20 cellular contexts compared by ENCODE assay signal in the genomic region with DNA sequence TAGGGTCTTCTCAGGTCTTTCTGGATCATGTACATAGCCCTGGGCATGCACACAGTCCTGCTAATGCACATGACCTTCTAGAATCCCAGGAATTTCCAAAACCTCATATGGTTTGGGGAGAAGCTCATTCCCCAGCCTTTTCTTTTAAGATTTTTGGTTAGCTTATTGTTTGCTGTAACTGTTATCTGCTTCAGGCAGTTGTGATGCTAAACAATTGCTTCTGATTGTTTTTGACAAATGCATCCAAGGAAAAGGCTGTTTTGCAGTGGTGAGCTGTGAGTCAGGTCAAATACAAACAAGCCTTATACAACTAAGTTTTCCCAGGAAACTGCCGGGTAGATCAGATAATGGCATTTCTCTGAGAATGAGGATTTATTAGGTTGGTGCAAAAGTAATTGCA.
"Had no signal": no experiment of that assay in that cellular context is flagged by ENCODE, and none has a peak within 500 bp of the region (broad histone marks: within the 10 kb centered on the region; RNA-seq: fewer than 3 reads in every experiment).

No MANE protein-coding gene starts in this region.

- H3K79me2 ChIP-seq: parathyroid adenoma had no signal

- H3K27ac ChIP-seq: colonic mucosa, hepatocyte, parathyroid adenoma, upper lobe of right lung had no signal

- H3K27me3 Mint-ChIP-seq: activated CD4-positive, alpha-beta memory T cell treated with anti-CD3 and anti-CD28 coated beads for 36 hours; activated CD4-positive, alpha-beta T cell treated with anti-CD3 and anti-CD28 coated beads for 36 hours; activated CD8-positive, alpha-beta memory T cell treated with anti-CD3 and anti-CD28 coated beads, Interleukin-2, amount 10 ng/mL, durations not matched to agents 7 days and 5 days; activated naive CD8-positive, alpha-beta T cell treated with anti-CD3 and anti-CD28 coated beads, Interleukin-2, amount 10 ng/mL, durations not matched to agents 7 days and 5 days; activated T-helper 17 cell treated with anti-CD3 and anti-CD28 coated beads, Interleukin-2, amount 50 U/mL, for 72 hours; brain; central memory CD8-positive, alpha-beta T cell had no signal

- H3K4me2 ChIP-seq: hepatocyte had no signal

- H3K4me1 ChIP-seq: colonic mucosa, parathyroid adenoma, upper lobe of right lung had no signal

- H3K4me1 Mint-ChIP-seq: brain, mesothelial cell of epicardium, nephron, WTC11 had no signal

- FAIRE-seq: endometrium, islet of Langerhans, TTC549 had no signal

- H3K4me3 Mint-ChIP-seq: activated CD4-positive, alpha-beta memory T cell treated with anti-CD3 and anti-CD28 coated beads for 36 hours; activated CD4-positive, alpha-beta T cell treated with anti-CD3 and anti-CD28 coated beads for 36 hours; activated CD8-positive, alpha-beta memory T cell treated with anti-CD3 and anti-CD28 coated beads, Interleukin-2, amount 10 ng/mL, durations not matched to agents 7 days and 5 days; activated naive CD8-positive, alpha-beta T cell treated with anti-CD3 and anti-CD28 coated beads, Interleukin-2, amount 10 ng/mL, durations not matched to agents 7 days and 5 days; activated T-helper 17 cell treated with anti-CD3 and anti-CD28 coated beads, Interleukin-2, amount 50 U/mL, for 72 hours; brain; central memory CD8-positive, alpha-beta T cell; mesothelial cell of epicardium; nephron; WTC11 had no signal

- H3K9me3 Mint-ChIP-seq: activated T-helper 17 cell treated with anti-CD3 and anti-CD28 coated beads, Interleukin-2, amount 50 U/mL, for 72 hours; central memory CD8-positive, alpha-beta T cell had no signal

- H3K9me3 ChIP-seq: colonic mucosa, upper lobe of right lung had no signal

- H3K27ac Mint-ChIP-seq: activated CD4-positive, alpha-beta memory T cell treated with anti-CD3 and anti-CD28 coated beads for 36 hours; activated CD4-positive, alpha-beta T cell treated with anti-CD3 and anti-CD28 coated beads for 36 hours; activated CD8-positive, alpha-beta memory T cell treated with anti-CD3 and anti-CD28 coated beads, Interleukin-2, amount 10 ng/mL, durations not matched to agents 7 days and 5 days; activated naive CD8-positive, alpha-beta T cell treated with anti-CD3 and anti-CD28 coated beads, Interleukin-2, amount 10 ng/mL, durations not matched to agents 7 days and 5 days; activated T-helper 17 cell treated with anti-CD3 and anti-CD28 coated beads, Interleukin-2, amount 50 U/mL, for 72 hours; brain; mesothelial cell of epicardium; nephron; WTC11 had no signal

- DNase-seq: activated CD4-positive, alpha-beta memory T cell treated with anti-CD3 and anti-CD28 coated beads for 36 hours; activated CD4-positive, alpha-beta T cell treated with anti-CD3 and anti-CD28 coated beads for 36 hours; activated CD8-positive, alpha-beta memory T cell treated with anti-CD3 and anti-CD28 coated beads, Interleukin-2, amount 10 ng/mL, durations not matched to agents 7 days and 5 days; activated naive CD4-positive, alpha-beta T cell; activated naive CD8-positive, alpha-beta T cell treated with anti-CD3 and anti-CD28 coated beads, Interleukin-2, amount 10 ng/mL, durations not matched to agents 7 days and 5 days; colonic mucosa; left cardiac atrium; stimulated activated naive CD4-positive, alpha-beta T cell; upper lobe of right lung had no signal

- H3K27me3 ChIP-seq: colonic mucosa, hepatocyte, upper lobe of right lung had no signal

- ATAC-seq: activated CD4-positive, alpha-beta T cell treated with anti-CD3 and anti-CD28 coated beads for 36 hours; activated CD8-positive, alpha-beta memory T cell treated with anti-CD3 and anti-CD28 coated beads, Interleukin-2, amount 10 ng/mL, durations not matched to agents 7 days and 5 days; left cardiac atrium; upper lobe of right lung; WTC11 had no signal

- H2AFZ ChIP-seq: hepatocyte, parathyroid adenoma had no signal

- H3K4me3 ChIP-seq: colonic mucosa, hepatocyte, upper lobe of right lung had no signal

- H3K9ac ChIP-seq: parathyroid adenoma had no signal

- H3K36me3 ChIP-seq: colonic mucosa had no signal
